17 cellular contexts compared by ENCODE assay signal in genomic region chr12:27999970-28000369, GRCh38. TPM values are rescaled to one million over a fixed set of nuclear protein-coding genes. Genes with fewer than 3 reads are reported as not detected.
"Had no signal": no experiment of that assay in that cellular context is flagged by ENCODE, and none has a peak within 500 bp of the region (broad histone marks: within the 10 kb centered on the region; RNA-seq: fewer than 3 reads in every experiment).

No MANE protein-coding gene starts in this region.

- H3K36me3 ChIP-seq: adrenal gland, heart left ventricle, left ventricle myocardium inferior, sigmoid colon, suprapubic skin had no signal

- H3K4me1 ChIP-seq: adrenal gland, heart left ventricle, left ventricle myocardium inferior, psoas muscle, sigmoid colon, suprapubic skin had no signal

- H3K27ac ChIP-seq: adrenal gland, dorsolateral prefrontal cortex, heart left ventricle, left ventricle myocardium inferior, psoas muscle, sigmoid colon, suprapubic skin had no signal

- H3K9me3 ChIP-seq: adrenal gland, psoas muscle, suprapubic skin had no signal

- H3K27me3 Mint-ChIP-seq: T-helper 17 cell had no signal

- DNase-seq: activated CD4-positive, alpha-beta T cell treated with anti-CD3 and anti-CD28 coated beads for 48 hours; activated naive CD4-positive, alpha-beta T cell treated with anti-CD3 and anti-CD28 coated beads for 36 hours; adrenal gland; dorsolateral prefrontal cortex; foreskin melanocyte; heart left ventricle; islet precursor cell; left ventricle myocardium inferior; occipital lobe; psoas muscle; sigmoid colon; stimulated activated CD4-positive, alpha-beta T cell treated with anti-CD3 and anti-CD28 coated beads, Interleukin-2, amount 100 ng/mL, for 48 hours; stimulated activated naive CD4-positive, alpha-beta T cell treated with Interleukin-2 at 50 U/mL for 16 hours; T-helper 17 cell had no signal

- H3K36me3 Mint-ChIP-seq: WTC11 had no signal

- H3K27me3 ChIP-seq: adrenal gland, dorsolateral prefrontal cortex, heart left ventricle, sigmoid colon, suprapubic skin had no signal

- H3K27ac Mint-ChIP-seq: activated naive CD4-positive, alpha-beta T cell treated with anti-CD3 and anti-CD28 coated beads for 36 hours; nephron; T-helper 17 cell; WTC11 had no signal

- H3K9me3 Mint-ChIP-seq: nephron, WTC11 had no signal

- H3K4me3 ChIP-seq: adrenal gland, dorsolateral prefrontal cortex, heart left ventricle, left ventricle myocardium inferior, psoas muscle, sigmoid colon, suprapubic skin had no signal

- H3K4me1 Mint-ChIP-seq: nephron, T-helper 17 cell had no signal

- H3K4me3 Mint-ChIP-seq: activated naive CD4-positive, alpha-beta T cell treated with anti-CD3 and anti-CD28 coated beads for 36 hours; nephron; T-helper 17 cell; WTC11 had no signal

RNA-seq across cellular contexts. Expression of gene PTHLH, which starts 27.4 kb away (rescaled TPM):
- total RNA-seq: activated naive CD4-positive, alpha-beta T cell treated with anti-CD3 and anti-CD28 coated beads for 36 hours; occipital lobe; T-helper 17 cell; WTC11 had no signal
